ENCODE assay signal across 18 cellular contexts in genomic region chr3:114446605-114447004, GRCh38.
A peak's percentile ranks its signal among the peaks of the same experiment; 100 is the strongest.
DNase-seq lines count a peak whose midpoint lies in the region; ATAC-seq and TF ChIP-seq lines count a peak whose summit lies in the region.
"Had no signal": no experiment of that assay in that cellular context is flagged by ENCODE, and none has a peak within 500 bp of the region (broad histone marks: within the 10 kb centered on the region; RNA-seq: fewer than 3 reads in every experiment).

No MANE protein-coding gene starts in this region.

- H3K27ac ChIP-seq in VCaP (peak overlapping the region; percentile 99), hepatocyte (peak overlapping the region; percentile 14), PC-3 (ENCODE audit: low read length) (no peak overlapping the region)
- H3K27ac ChIP-seq: cardiac muscle cell had no signal

- H3K9me2 ChIP-seq in hepatocyte (replicated peaks; ENCODE audit: insufficient read depth) (no peaks in the 10 kb centered on the region), PC-3 (replicated peaks; ENCODE audit: low read length) (no peaks in the 10 kb centered on the region)

- H3K9ac ChIP-seq in PC-3 (ENCODE audit: low read length), result no peak overlapping the region

- WGBS in hepatocyte (ENCODE audit: low lambda C conversion rate, missing lambda C conversion rate), result 70% methylated on average over 5 of the region's 5 CpGs

- no peak for TF ChIP-seq CTCF in VCaP (conservative IDR thresholded peaks at IDR 0.05)
- TF ChIP-seq CTCF in hepatocyte (IDR thresholded peaks at IDR 0.05; ENCODE audit: poor library complexity), result no peak
- TF ChIP-seq CTCF in PC-3 (conservative IDR thresholded peaks at IDR 0.05; ENCODE audit: low read depth, low read length), result no peak

- intact Hi-C loops in PC-3 (cut with micrococcal nuclease), result no loop called here

- no peaks in the 10 kb centered on the region for H3K27me3 ChIP-seq in hepatocyte
- peaks cover 13% of the 10 kb centered on the region; the same call in 1 of the 2 replicates for H3K27me3 ChIP-seq in PC-3 (ENCODE audit: low read length)
- H3K27me3 ChIP-seq: cardiac muscle cell had no signal

- peak; percentile 24 for DNase-seq in NCI-H2107 (lab: John Stamatoyannopoulos, UW)
- no peak for DNase-seq in NCI-H2107 treated with DMSO at 0.1 percent for 48 hours (lab: John Stamatoyannopoulos, UW; ENCODE audit: unreplicated experiment)
- no peak for DNase-seq in hepatocyte (ENCODE audit: low spot score)
- DNase-seq in superior temporal gyrus (ENCODE audit: extremely low spot score), result peak; percentile 72
- DNase-seq in KG1 (lab: John Stamatoyannopoulos, UW), result no peak
- DNase-seq in NCI-H748 (lab: John Stamatoyannopoulos, UW; ENCODE audit: unreplicated experiment), result no peak
- DNase-seq in PC-3, result no peak
- DNase-seq: 8988T; activated CD4-positive, alpha-beta T cell treated with anti-CD3 and anti-CD28 coated beads, Interleukin-2, amount 50 U/mL, for 1 hour; activated T-cell treated with anti-CD3 and anti-CD28 coated beads, Interleukin-2, amount 50 U/mL, for 24 hours; CD4-positive, CD25-positive, alpha-beta regulatory T cell; DND-41; endodermal cell; foreskin melanocyte; HCEC 1CT; NCI-H2227 treated with DMSO at 0.1 percent for 48 hours had no signal

- no peaks in the 10 kb centered on the region for H3F3A ChIP-seq in PC-3 (ENCODE audit: low read length, unreplicated experiment)

- CTCF ChIA-PET in PC-3 (lab: Charles Lee), result no interaction called here

- no peaks in the 10 kb centered on the region for H4K20me1 ChIP-seq in hepatocyte (ENCODE audit: insufficient read depth, poor library complexity, severe bottlenecking)
- no peaks in the 10 kb centered on the region for H4K20me1 ChIP-seq in PC-3 (ENCODE audit: low read length)

- POLR2A ChIA-PET in PC-3 (lab: Charles Lee; ENCODE audit: unreplicated experiment), result interaction anchor here (0.6 kb wide), 2 partner anchors 13 to 192 kb away, joined by 3 to 4 read pairs; no protein-coding TSS in a partner anchor

- no peak for ATAC-seq in PC-3

- H3K4me1 ChIP-seq in hepatocyte (ENCODE audit: insufficient read depth), result peaks cover 6% of the 10 kb centered on the region
- H3K4me1 ChIP-seq in PC-3 (ENCODE audit: insufficient read depth, low read length), result no peaks in the 10 kb centered on the region

- H3K4me2 ChIP-seq in hepatocyte (peak overlapping the region; percentile 8), PC-3 (ENCODE audit: low read length) (no peak overlapping the region)

- H3K79me2 ChIP-seq in hepatocyte, result peaks cover 11% of the 10 kb centered on the region
- no peaks in the 10 kb centered on the region for H3K79me2 ChIP-seq in PC-3 (ENCODE audit: low read length)

- no peak overlapping the region for H3K4me3 ChIP-seq in hepatocyte
- H3K4me3 ChIP-seq in PC-3 (ENCODE audit: low read length), result no peak overlapping the region
- H3K4me3 ChIP-seq: cardiac muscle cell had no signal

- no peak overlapping the region for H2AFZ ChIP-seq in hepatocyte
- no peak overlapping the region for H2AFZ ChIP-seq in PC-3 (ENCODE audit: low read length)

- no peaks in the 10 kb centered on the region for H3K9me3 ChIP-seq in hepatocyte (ENCODE audit: low read depth)
- no peaks in the 10 kb centered on the region for H3K9me3 ChIP-seq in PC-3 (ENCODE audit: low read length)

- no peaks in the 10 kb centered on the region for H3K36me3 ChIP-seq in hepatocyte (replicated peaks; ENCODE audit: insufficient read depth, low read depth)
- no peaks in the 10 kb centered on the region for H3K36me3 ChIP-seq in PC-3 (ENCODE audit: low read depth, low read length)
- H3K36me3 ChIP-seq: cardiac muscle cell had no signal

- BruUV-seq in PC-3 (replicated peaks; lab: Mats Ljungman, UMichigan), result no TSS peak

Comparison
In these comparisons a context has a peak if more than half of its experiments do, and no peak if none do; other contexts are left out.
1. DNase-seq: peak in NCI-H2107 (single experiment) and superior temporal gyrus (single experiment); none in NCI-H2107 treated with DMSO at 0.1 percent for 48 hours (single experiment), hepatocyte (single experiment), KG1 (single experiment), NCI-H748 (single experiment) and PC-3 (single experiment).